17 cellular contexts compared by ENCODE assay signal in the genomic region with DNA sequence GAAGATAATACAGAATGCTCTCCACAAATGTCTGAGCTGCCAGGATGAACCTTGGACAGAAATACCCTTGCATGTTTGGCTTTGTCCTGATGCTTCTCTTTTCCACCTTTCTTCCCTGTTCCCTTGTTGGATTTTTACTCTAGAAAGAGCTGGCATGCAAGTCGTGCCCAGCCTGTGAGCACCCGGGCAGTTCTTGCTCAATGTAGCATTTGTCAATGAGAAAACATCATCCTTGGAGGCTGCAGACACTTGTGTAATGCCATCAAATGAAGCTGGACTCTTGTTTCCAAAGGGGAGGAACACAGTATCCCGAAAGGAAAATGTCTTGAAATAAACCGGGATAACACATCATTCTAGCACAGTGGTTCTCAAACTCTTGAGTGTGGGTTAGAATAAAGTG.
"Had no signal": no experiment of that assay in that cellular context is flagged by ENCODE, and none has a peak within 500 bp of the region (broad histone marks: within the 10 kb centered on the region; RNA-seq: fewer than 3 reads in every experiment).

No MANE protein-coding gene starts in this region.

- H3K4me3 ChIP-seq: coronary artery, esophagus muscularis mucosa, gastrocnemius medialis, heart right ventricle, left lung, lower lobe of right lung had no signal

- H3K27me3 ChIP-seq: esophagus muscularis mucosa, gastrocnemius medialis, heart right ventricle, left lung had no signal

- H3K27ac ChIP-seq: coronary artery, esophagus muscularis mucosa, gastrocnemius medialis, heart right ventricle, left lung, lower lobe of right lung had no signal

- H3K36me3 ChIP-seq: esophagus muscularis mucosa, gastrocnemius medialis, heart right ventricle, left lung, lower lobe of right lung had no signal

- DNase-seq: effector memory CD4-positive, alpha-beta T cell; foreskin fibroblast; foreskin melanocyte; gastrocnemius medialis; glutamatergic neuron; head of caudate nucleus; heart right ventricle; hippocampal formation; left cardiac atrium; left lung; left ventricle myocardium superior; lower lobe of right lung; mesenchymal stem cell; midbrain; naive thymus-derived CD4-positive, alpha-beta T cell had no signal

- H3K4me1 ChIP-seq: esophagus muscularis mucosa, gastrocnemius medialis, heart right ventricle, left lung, lower lobe of right lung had no signal
